21 cellular contexts compared by ENCODE assay signal in the genomic region with DNA sequence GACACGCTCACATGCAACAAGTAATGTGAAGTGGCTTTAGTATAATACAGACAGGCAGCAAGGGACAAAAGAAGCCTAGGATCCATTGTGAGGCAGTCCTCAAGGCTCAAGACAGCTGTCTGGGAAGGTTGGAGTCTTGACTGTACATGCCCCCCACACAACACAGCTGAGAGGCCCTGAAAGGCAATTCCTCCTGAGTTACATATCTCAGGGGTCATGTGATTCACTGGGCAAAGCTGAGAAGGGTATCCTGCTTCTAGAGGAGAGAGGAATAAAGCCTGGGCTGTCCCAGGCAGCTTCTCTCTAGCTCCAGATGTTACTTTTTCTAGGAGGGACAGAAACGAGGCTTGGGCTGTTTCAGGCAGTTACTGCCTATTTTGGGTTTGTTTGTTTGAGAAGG. TPM values are rescaled to one million over a fixed set of nuclear protein-coding genes. Genes with fewer than 3 reads are reported as not detected.
DNase-seq lines count a peak whose midpoint lies in the region; ATAC-seq and TF ChIP-seq lines count a peak whose summit lies in the region.
"Had no signal": no experiment of that assay in that cellular context is flagged by ENCODE, and none has a peak within 500 bp of the region (broad histone marks: within the 10 kb centered on the region; RNA-seq: fewer than 3 reads in every experiment).

No MANE protein-coding gene starts in this region.

- no peaks in the 10 kb centered on the region for H3K4me1 ChIP-seq in GM23338 (ENCODE audit: insufficient read depth)
- peaks cover 6% of the 10 kb centered on the region for H3K4me1 ChIP-seq in OCI-LY7 (ENCODE audit: insufficient read depth, low read length, poor library complexity, severe bottlenecking)
- no peaks in the 10 kb centered on the region for H3K4me1 ChIP-seq in endodermal cell (ENCODE audit: control insufficient read depth, insufficient read depth, low read length)

- H3K79me2 ChIP-seq in GM23338 (replicated peaks; ENCODE audit: insufficient read depth) = no peaks in the 10 kb centered on the region
- H3K79me2 ChIP-seq in OCI-LY7 (ENCODE audit: insufficient read depth, low read depth, low read length) = no peaks in the 10 kb centered on the region

- H3K9me3 Mint-ChIP-seq in GM23338 (no peaks in the 10 kb centered on the region), endodermal cell (no peaks in the 10 kb centered on the region), nephron (no peaks in the 10 kb centered on the region)
- H3K9me3 Mint-ChIP-seq: CD8-positive, alpha-beta memory T cell had no signal

- H2AFZ ChIP-seq in GM23338 = peak overlapping the region; percentile 47
- H2AFZ ChIP-seq in OCI-LY7 (ENCODE audit: low read length) = peak overlapping the region; percentile 52; the same call in 1 of the 2 replicates

- H3K27ac Mint-ChIP-seq in GM23338 = no peak overlapping the region
- peak overlapping the region; percentile 13 for H3K27ac Mint-ChIP-seq in endodermal cell
- H3K27ac Mint-ChIP-seq in nephron = peak overlapping the region in 2 of 3 experiments; percentile 20 to 78
- H3K27ac Mint-ChIP-seq: CD8-positive, alpha-beta memory T cell had no signal

- H3K4me1 Mint-ChIP-seq in GM23338 = no peaks in the 10 kb centered on the region
- no peaks in the 10 kb centered on the region for H3K4me1 Mint-ChIP-seq in endodermal cell
- peaks cover 14% of the 10 kb centered on the region for H3K4me1 Mint-ChIP-seq in nephron
- H3K4me1 Mint-ChIP-seq: CD8-positive, alpha-beta memory T cell had no signal

- H3F3A ChIP-seq in GM23338 (replicated peaks; ENCODE audit: low read depth) = no peaks in the 10 kb centered on the region

- H3K27me3 Mint-ChIP-seq in GM23338 (ENCODE audit: insufficient read depth, low read depth, poor library complexity) = no peaks in the 10 kb centered on the region
- peaks cover 6% of the 10 kb centered on the region for H3K27me3 Mint-ChIP-seq in endodermal cell (ENCODE audit: insufficient read depth)
- peaks cover 3% of the 10 kb centered on the region for H3K27me3 Mint-ChIP-seq in nephron (ENCODE audit: low read depth)

- CTCF ChIA-PET in OCI-LY7 (lab: Charles Lee; ENCODE audit: unreplicated experiment) = interaction anchor here (0.6 to 0.7 kb wide), 2 partner anchors 45 to 63 kb away, joined by 3 to 4 read pairs; no protein-coding TSS in a partner anchor

- H3K9ac ChIP-seq in endodermal cell (ENCODE audit: extremely low read depth, low read length, poor library complexity, severe bottlenecking) = no peak overlapping the region
- H3K9ac ChIP-seq: BLaER1 treated with 17β-estradiol and CSF1 and Interleukin-3, amounts not matched to agents 10 nM and 100 nM; KMS-11 had no signal

- H3K4me3 Mint-ChIP-seq in GM23338 = no peak overlapping the region
- no peak overlapping the region for H3K4me3 Mint-ChIP-seq in endodermal cell
- H3K4me3 Mint-ChIP-seq in nephron = no peak overlapping the region
- H3K4me3 Mint-ChIP-seq: CD8-positive, alpha-beta memory T cell had no signal

- ATAC-seq in GM23338 = no peak
- ATAC-seq: HepG2, SK-N-SH treated with all-trans-retinoic acid at 6 μM for 48 hours had no signal

- H3K36me3 Mint-ChIP-seq in GM23338 (ENCODE audit: low read depth) (no peaks in the 10 kb centered on the region), endodermal cell (ENCODE audit: low read depth) (no peaks in the 10 kb centered on the region), nephron (ENCODE audit: low read depth) (no peaks in the 10 kb centered on the region)
- H3K36me3 Mint-ChIP-seq: CD8-positive, alpha-beta memory T cell had no signal

- POLR2A ChIA-PET in OCI-LY7 (lab: Charles Lee) = no interaction called here

- H3K4me3 ChIP-seq in GM23338 = no peak overlapping the region
- no peak overlapping the region for H3K4me3 ChIP-seq in OCI-LY7 (ENCODE audit: low read depth, low read length, poor library complexity, severe bottlenecking)
- no peak overlapping the region for H3K4me3 ChIP-seq in endodermal cell (ENCODE audit: low read length)
- H3K4me3 ChIP-seq: BLaER1 treated with 17β-estradiol and CSF1 and Interleukin-3, amounts not matched to agents 10 nM and 100 nM had no signal

- H3K36me3 ChIP-seq in GM23338 (ENCODE audit: insufficient read depth) = no peaks in the 10 kb centered on the region; the same call in 1 of the 2 replicates
- H3K36me3 ChIP-seq in OCI-LY7 (ENCODE audit: insufficient read depth, low read length) = no peaks in the 10 kb centered on the region
- H3K36me3 ChIP-seq in endodermal cell (ENCODE audit: control insufficient read depth, insufficient read depth, low read length) = no peaks in the 10 kb centered on the region
- H3K36me3 ChIP-seq: BLaER1 treated with 17β-estradiol and CSF1 and Interleukin-3, amounts not matched to agents 10 nM and 100 nM had no signal

- BruUV-seq in OCI-LY7 (replicated peaks; lab: Mats Ljungman, UMichigan) = no TSS peak

- intact Hi-C loops in OCI-LY7 (cut with micrococcal nuclease; ENCODE audit: unreplicated experiment) = no loop called here

- 93% methylated on average over 2 of the region's 2 CpGs for WGBS in endodermal cell (ENCODE audit: insufficient coverage in 1 of 2, insufficient read length in 1 of 2), 2 experiments

- H3K27me3 ChIP-seq in GM23338 (ENCODE audit: insufficient read depth) (no peaks in the 10 kb centered on the region), endodermal cell (ENCODE audit: control insufficient read depth, insufficient read depth, low read length, poor library complexity, severe bottlenecking) (no peaks in the 10 kb centered on the region)
- H3K27me3 ChIP-seq: BLaER1 treated with 17β-estradiol and CSF1 and Interleukin-3, amounts not matched to agents 10 nM and 100 nM had no signal

- TF ChIP-seq CTCF in GM23338 (conservative IDR thresholded peaks at IDR 0.05; ENCODE audit: low read depth in 2 of 2) (no peak), OCI-LY7 (conservative IDR thresholded peaks at IDR 0.05; ENCODE audit: low read length) (no peak), endodermal cell (conservative IDR thresholded peaks at IDR 0.05) (no peak), nephron (IDR thresholded peaks at IDR 0.05; ENCODE audit: unreplicated experiment in 3 of 3) (no peak)

- H3K4me2 ChIP-seq in GM23338 = no peak overlapping the region
- H3K4me2 ChIP-seq in OCI-LY7 (ENCODE audit: low read length) = no peak overlapping the region
- H3K4me2 ChIP-seq: KMS-11 had no signal

- DNase-seq in GM23338 (ENCODE audit: low spot score) (no peak), OCI-LY7 (ENCODE audit: low spot score) (no peak), endodermal cell (no peak), LoVo (ENCODE audit: low spot score) (no peak), SW 1271 (lab: John Stamatoyannopoulos, UW) (no peak), NCI-H748 treated with DMSO at 0.1 percent for 48 hours (lab: John Stamatoyannopoulos, UW) (no peak), NCI-H2171 treated with DMSO at 0.1 percent for 48 hours (lab: John Stamatoyannopoulos, UW) (no peak)
- DNase-seq: CD8-positive, alpha-beta memory T cell; DMS79; H7; NCI-H1417 treated with DMSO at 0.1 percent for 48 hours; NCI-H1930; NCI-H2171; NCI-H446 treated with DMSO at 0.1 percent for 48 hours; NCI-H774; SIG-M5 had no signal

- H3K9me3 ChIP-seq in OCI-LY7 (ENCODE audit: low read length) (no peaks in the 10 kb centered on the region), endodermal cell (ENCODE audit: control insufficient read depth, low read length) (no peaks in the 10 kb centered on the region)

- H3K9me2 ChIP-seq in GM23338 (ENCODE audit: insufficient read depth) (peaks cover 9% of the 10 kb centered on the region; the same call in 1 of the 2 replicates), OCI-LY7 (ENCODE audit: insufficient read depth, low read length) (no peaks in the 10 kb centered on the region)

- no peak overlapping the region for H3K27ac ChIP-seq in GM23338 (ENCODE audit: low read depth)
- no peak overlapping the region for H3K27ac ChIP-seq in OCI-LY7 (ENCODE audit: low read depth, low read length, poor library complexity, severe bottlenecking)
- no peak overlapping the region for H3K27ac ChIP-seq in endodermal cell (ENCODE audit: low read depth, low read length)
- H3K27ac ChIP-seq: BLaER1 treated with 17β-estradiol and CSF1 and Interleukin-3, amounts not matched to agents 10 nM and 100 nM; KMS-11 had no signal

- no peaks in the 10 kb centered on the region for H4K20me1 ChIP-seq in GM23338 (replicated peaks; ENCODE audit: insufficient read depth)
- no peaks in the 10 kb centered on the region for H4K20me1 ChIP-seq in OCI-LY7 (ENCODE audit: insufficient read depth, low read length)
- H4K20me1 ChIP-seq: BLaER1 treated with 17β-estradiol and CSF1 and Interleukin-3, amounts not matched to agents 10 nM and 100 nM had no signal

TF ChIP-seq in GM23338, 12 proteins besides CTCF, POLR2A, EP300 and RAD21 (continues in another document):
- TF ChIP-seq CREB1 (CRISPR knock-in tag; IDR thresholded peaks at IDR 0.05; ENCODE audit: low read depth) (no peak), ZNF114 (CRISPR knock-in tag; IDR thresholded peaks at IDR 0.05) (no peak)
- TF ChIP-seq, protein P1, sequence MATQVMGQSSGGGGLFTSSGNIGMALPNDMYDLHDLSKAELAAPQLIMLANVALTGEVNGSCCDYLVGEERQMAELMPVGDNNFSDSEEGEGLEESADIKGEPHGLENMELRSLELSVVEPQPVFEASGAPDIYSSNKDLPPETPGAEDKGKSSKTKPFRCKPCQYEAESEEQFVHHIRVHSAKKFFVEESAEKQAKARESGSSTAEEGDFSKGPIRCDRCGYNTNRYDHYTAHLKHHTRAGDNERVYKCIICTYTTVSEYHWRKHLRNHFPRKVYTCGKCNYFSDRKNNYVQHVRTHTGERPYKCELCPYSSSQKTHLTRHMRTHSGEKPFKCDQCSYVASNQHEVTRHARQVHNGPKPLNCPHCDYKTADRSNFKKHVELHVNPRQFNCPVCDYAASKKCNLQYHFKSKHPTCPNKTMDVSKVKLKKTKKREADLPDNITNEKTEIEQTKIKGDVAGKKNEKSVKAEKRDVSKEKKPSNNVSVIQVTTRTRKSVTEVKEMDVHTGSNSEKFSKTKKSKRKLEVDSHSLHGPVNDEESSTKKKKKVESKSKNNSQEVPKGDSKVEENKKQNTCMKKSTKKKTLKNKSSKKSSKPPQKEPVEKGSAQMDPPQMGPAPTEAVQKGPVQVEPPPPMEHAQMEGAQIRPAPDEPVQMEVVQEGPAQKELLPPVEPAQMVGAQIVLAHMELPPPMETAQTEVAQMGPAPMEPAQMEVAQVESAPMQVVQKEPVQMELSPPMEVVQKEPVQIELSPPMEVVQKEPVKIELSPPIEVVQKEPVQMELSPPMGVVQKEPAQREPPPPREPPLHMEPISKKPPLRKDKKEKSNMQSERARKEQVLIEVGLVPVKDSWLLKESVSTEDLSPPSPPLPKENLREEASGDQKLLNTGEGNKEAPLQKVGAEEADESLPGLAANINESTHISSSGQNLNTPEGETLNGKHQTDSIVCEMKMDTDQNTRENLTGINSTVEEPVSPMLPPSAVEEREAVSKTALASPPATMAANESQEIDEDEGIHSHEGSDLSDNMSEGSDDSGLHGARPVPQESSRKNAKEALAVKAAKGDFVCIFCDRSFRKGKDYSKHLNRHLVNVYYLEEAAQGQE (IDR thresholded peaks at IDR 0.05; ENCODE audit: unreplicated experiment) = no peak

RNA-seq across cellular contexts. Expression of gene CD1D, which starts 39.8 kb away (rescaled TPM):
- 1.3 and 2.7 TPM in 2 replicates for total RNA-seq in GM23338 (2014; rRNA removed; shearing (Covaris generic))
- 1.5 and 1.7 TPM in 2 replicates for polyA plus RNA-seq in GM23338 (2016; fragmentation: Nextera tagmentation; extraction: Ambion mirVana)
- 3.3 and 4.9 TPM in 2 replicates for total RNA-seq in OCI-LY7 (2014; rRNA removed; shearing (Covaris generic))
- total RNA-seq in OCI-LY7 (2022) (5.7 and 5.8 TPM in 2 replicates), endodermal cell (1 to 10 TPM; 1.7 TPM)
- 0.75 TPM for polyA plus RNA-seq in endodermal cell (2013, experiment 1 of 2)
- polyA plus RNA-seq in endodermal cell (2013, experiment 2 of 2) = 0.33 TPM
- total RNA-seq: CD8-positive, alpha-beta memory T cell; HepG2 had no signal
- polyA plus RNA-seq: CD8-positive, alpha-beta memory T cell; HepG2 had no signal
